ENCODE assay signal across 19 cellular contexts in genomic region chr9:38251036-38251335, GRCh38.
DNase-seq lines count a peak whose midpoint lies in the region; TF ChIP-seq lines count a peak whose summit lies in the region.
"Had no signal": no experiment of that assay in that cellular context is flagged by ENCODE, and none has a peak within 500 bp of the region (broad histone marks: within the 10 kb centered on the region; RNA-seq: fewer than 3 reads in every experiment).

No MANE protein-coding gene starts in this region.

- H3K4me1 Mint-ChIP-seq in brain (peaks cover 18% of the 10 kb centered on the region), osteocyte (ENCODE audit: unreplicated experiment) (no peaks in the 10 kb centered on the region)

- DNase-seq in DMS 273 (lab: John Stamatoyannopoulos, UW; ENCODE audit: unreplicated experiment) (peak; percentile 85), NCI-H2227 treated with DMSO at 0.1 percent for 48 hours (lab: John Stamatoyannopoulos, UW) (peak; percentile 64), osteocyte (ENCODE audit: extremely low spot score, unreplicated experiment) (peak; percentile 49), GM10266 (ENCODE audit: extremely low spot score) (no peak), SIG-M5 treated with dmso at 0.1 percent for 504 hours (lab: John Stamatoyannopoulos, UW; ENCODE audit: unreplicated experiment) (no peak), NCI-H2196 treated with DMSO at 0.1 percent for 48 hours (lab: John Stamatoyannopoulos, UW; ENCODE audit: unreplicated experiment) (no peak)
- DNase-seq: Calu3, GDM1, IMR-90, KG1, MG63, NCI-H1105 treated with DMSO at 0.1 percent for 48 hours, NCI-H146, NCI-H2029, NCI-H526, Right ventricle myocardium superior, RPMI8226, T-helper 1 cell had no signal

- H3K9me3 Mint-ChIP-seq in brain, result peaks cover 0 to 4% (median 0%) of the 10 kb centered on the region in 5 experiments
- H3K9me3 Mint-ChIP-seq in osteocyte (ENCODE audit: unreplicated experiment), result no peaks in the 10 kb centered on the region

- peak overlapping the region in 4 of 5 experiments; percentile 30 to 70 (median 54) for H3K27ac Mint-ChIP-seq in brain
- H3K27ac Mint-ChIP-seq in osteocyte (ENCODE audit: unreplicated experiment), result no peak overlapping the region

- TF ChIP-seq CTCF in brain (conservative IDR thresholded peaks at IDR 0.05) (no peak), osteocyte (IDR thresholded peaks at IDR 0.05) (no peak), GM10266 (IDR thresholded peaks at IDR 0.05; ENCODE audit: control insufficient read depth, insufficient read depth, low read depth, missing control alignments) (no peak)

- H3K36me3 Mint-ChIP-seq in brain, result no peaks in the 10 kb centered on the region
- H3K36me3 Mint-ChIP-seq in osteocyte (ENCODE audit: unreplicated experiment), result no peaks in the 10 kb centered on the region

- H3K4me3 Mint-ChIP-seq in brain (no peak overlapping the region), osteocyte (ENCODE audit: unreplicated experiment) (no peak overlapping the region)

- H3K27me3 Mint-ChIP-seq in brain (peaks cover 16% of the 10 kb centered on the region), osteocyte (ENCODE audit: unreplicated experiment) (peaks cover 34% of the 10 kb centered on the region)

Comparison
In these comparisons a context has a peak if more than half of its experiments do, and no peak if none do; other contexts are left out.
1. DNase-seq: peak in DMS 273 (single experiment), NCI-H2227 treated with DMSO at 0.1 percent for 48 hours (single experiment) and osteocyte (single experiment); none in GM10266 (single experiment), SIG-M5 treated with dmso at 0.1 percent for 504 hours (single experiment) and NCI-H2196 treated with DMSO at 0.1 percent for 48 hours (single experiment).